ENCODE assay signal across 9 cellular contexts in genomic region chr20:438581-439469, GRCh38. TPM values are rescaled to one million over a fixed set of nuclear protein-coding genes. Genes with fewer than 3 reads are reported as not detected.
DNase-seq lines count a peak whose midpoint lies in the region; ATAC-seq and TF ChIP-seq lines count a peak whose summit lies in the region.
"Had no signal": no experiment of that assay in that cellular context is flagged by ENCODE, and none has a peak within 500 bp of the region (broad histone marks: within the 10 kb centered on the region; RNA-seq: fewer than 3 reads in every experiment).

No MANE protein-coding gene starts in this region.

- H3K4me3 ChIP-seq in effector memory CD4-positive, alpha-beta T cell (ENCODE audit: insufficient read depth, low read depth, low read length, poor library complexity, severe bottlenecking): peak overlapping the region; percentile 44
- H3K4me3 ChIP-seq in neuronal stem cell (ENCODE audit: low read length in 2 of 2): no peak overlapping the region
- H3K4me3 ChIP-seq: ovary had no signal

- DNase-seq in HUDEP-2 (lab: John Stamatoyannopoulos, UW; ENCODE audit: unreplicated experiment in 76 of 76) (peak in 70 of 76 experiments; percentile 11 to 80 (median 54)), DMS79 (lab: John Stamatoyannopoulos, UW) (no peak), neuronal stem cell (ENCODE audit: low spot score) (no peak), NCI-H2227 (lab: John Stamatoyannopoulos, UW; ENCODE audit: unreplicated experiment) (no peak)
- peak; percentile 88 for DNase-seq in activated CD4-positive, alpha-beta T cell treated with anti-CD3 and anti-CD28 coated beads, Interleukin-2, amount 10 ng/mL, durations not matched to agents 24 days and 14 days
- DNase-seq in effector memory CD4-positive, alpha-beta T cell: peak; percentile 50 to 53 (median 52)
- DNase-seq in stimulated activated CD8-positive, alpha-beta memory T cell treated with anti-CD3 and anti-CD28 coated beads, Interleukin-4, amount 100 ng/mL, for 24 hours (ENCODE audit: low read depth): peak; percentile 29
- DNase-seq: ovary had no signal

- peaks cover 28% of the 10 kb centered on the region for H3K4me1 ChIP-seq in effector memory CD4-positive, alpha-beta T cell (ENCODE audit: control insufficient read depth, insufficient read depth, low read length, poor library complexity, severe bottlenecking)
- peaks cover 0 to 3% of the 10 kb centered on the region in 2 donors for H3K4me1 ChIP-seq in neuronal stem cell (ENCODE audit: control insufficient read depth in 2 of 2, insufficient read depth in 1 of 2, low read depth in 1 of 2, low read length in 2 of 2)

- H3K4ac ChIP-seq in neuronal stem cell (ENCODE audit: low read length): no peak overlapping the region

- H4K8ac ChIP-seq in neuronal stem cell (ENCODE audit: low read depth, low read length): no peak overlapping the region

- H3K9me3 ChIP-seq in effector memory CD4-positive, alpha-beta T cell (ENCODE audit: control insufficient read depth, low read length): no peaks in the 10 kb centered on the region
- H3K9me3 ChIP-seq in neuronal stem cell (replicated peaks in 1 of 2; ENCODE audit: control insufficient read depth in 2 of 2, insufficient read depth in 1 of 2, low read depth in 1 of 2, low read length in 2 of 2): no peaks in the 10 kb centered on the region
- H3K9me3 ChIP-seq: ovary had no signal

- no peak overlapping the region for H3K23ac ChIP-seq in neuronal stem cell (ENCODE audit: low read depth, low read length, poor library complexity)

- no peak overlapping the region for H3K18ac ChIP-seq in neuronal stem cell (ENCODE audit: low read length)

- H3K36me3 ChIP-seq in effector memory CD4-positive, alpha-beta T cell (ENCODE audit: control insufficient read depth, insufficient read depth, low read length): peaks cover 20% of the 10 kb centered on the region
- H3K36me3 ChIP-seq in neuronal stem cell (replicated peaks in 1 of 2; ENCODE audit: control insufficient read depth in 2 of 2, insufficient read depth in 2 of 2, low read length in 2 of 2): peaks cover 46 to 92% of the 10 kb centered on the region in 2 donors
- H3K36me3 ChIP-seq: ovary had no signal

- no peaks in the 10 kb centered on the region for H3K27me3 ChIP-seq in effector memory CD4-positive, alpha-beta T cell (replicated peaks; ENCODE audit: control insufficient read depth, insufficient read depth, low read length, poor library complexity, severe bottlenecking)
- no peaks in the 10 kb centered on the region for H3K27me3 ChIP-seq in neuronal stem cell (ENCODE audit: control insufficient read depth in 3 of 3, insufficient read depth in 3 of 3, low read depth in 1 of 3, low read length in 3 of 3)
- H3K27me3 ChIP-seq: ovary had no signal

- peak overlapping the region; percentile 86 for H3K27ac Mint-ChIP-seq in activated CD4-positive, alpha-beta T cell treated with anti-CD3 and anti-CD28 coated beads, Interleukin-2, amount 10 ng/mL, durations not matched to agents 24 days and 14 days

- H3K27ac ChIP-seq in effector memory CD4-positive, alpha-beta T cell (ENCODE audit: insufficient read depth, low read length, poor library complexity, severe bottlenecking): peak overlapping the region; percentile 15
- H3K27ac ChIP-seq in neuronal stem cell (replicated peaks; ENCODE audit: low read length): no peak overlapping the region
- H3K27ac ChIP-seq: ovary had no signal

- no peak overlapping the region for H2BK120ac ChIP-seq in neuronal stem cell (ENCODE audit: low read depth, low read length)

- H4K91ac ChIP-seq in neuronal stem cell (ENCODE audit: low read depth, low read length, poor library complexity): no peak overlapping the region

- no peak overlapping the region for H2BK12ac ChIP-seq in neuronal stem cell (ENCODE audit: low read length)

- no peak overlapping the region for H3K4me2 ChIP-seq in neuronal stem cell (ENCODE audit: insufficient read depth, low read length, poor library complexity, severe bottlenecking)

- no peak overlapping the region for H2AFZ ChIP-seq in neuronal stem cell (ENCODE audit: low read length)

- H3K4me1 Mint-ChIP-seq in activated CD4-positive, alpha-beta T cell treated with anti-CD3 and anti-CD28 coated beads, Interleukin-2, amount 10 ng/mL, durations not matched to agents 24 days and 14 days: peaks cover 62% of the 10 kb centered on the region

- no peaks in the 10 kb centered on the region for H3K9me3 Mint-ChIP-seq in activated CD4-positive, alpha-beta T cell treated with anti-CD3 and anti-CD28 coated beads, Interleukin-2, amount 10 ng/mL, durations not matched to agents 24 days and 14 days

- no peak overlapping the region for H3K9ac ChIP-seq in neuronal stem cell (ENCODE audit: low read depth, low read length, poor library complexity)

- no CpG with 5 or more reads among the region's 18 CpGs for WGBS in neuronal stem cell (ENCODE audit: extremely low coverage in 2 of 2, insufficient read length in 2 of 2, insufficient replicate concordance in 1 of 2), 2 donors

- H2BK15ac ChIP-seq in neuronal stem cell (ENCODE audit: low read length): no peak overlapping the region

- no peak for ATAC-seq in SK-N-SH treated with all-trans-retinoic acid at 6 μM for 48 hours

- no peak overlapping the region for H2AK5ac ChIP-seq in neuronal stem cell (ENCODE audit: low read depth, low read length)

- no peak overlapping the region for H3K14ac ChIP-seq in neuronal stem cell (ENCODE audit: low read length)

- H3K36me3 Mint-ChIP-seq in activated CD4-positive, alpha-beta T cell treated with anti-CD3 and anti-CD28 coated beads, Interleukin-2, amount 10 ng/mL, durations not matched to agents 24 days and 14 days (ENCODE audit: low read depth): peaks cover 87% of the 10 kb centered on the region

- H3K4me3 Mint-ChIP-seq in activated CD4-positive, alpha-beta T cell treated with anti-CD3 and anti-CD28 coated beads, Interleukin-2, amount 10 ng/mL, durations not matched to agents 24 days and 14 days: peak overlapping the region; percentile 80

- no peaks in the 10 kb centered on the region for H3K79me1 ChIP-seq in neuronal stem cell (ENCODE audit: low read depth, low read length)

- H2BK5ac ChIP-seq in neuronal stem cell (ENCODE audit: low read length): no peak overlapping the region

- H3K27me3 Mint-ChIP-seq in activated CD4-positive, alpha-beta T cell treated with anti-CD3 and anti-CD28 coated beads, Interleukin-2, amount 10 ng/mL, durations not matched to agents 24 days and 14 days: no peaks in the 10 kb centered on the region

- intact Hi-C loops in activated CD4-positive, alpha-beta T cell treated with anti-CD3 and anti-CD28 coated beads, Interleukin-2, amount 10 ng/mL, durations not matched to agents 24 days and 14 days (cut with micrococcal nuclease): no loop called here

TF ChIP-seq in SK-N-SH treated with all-trans-retinoic acid at 6 μM for 48 hours, 23 proteins besides CTCF, POLR2A, EP300 and RAD21:
- TF ChIP-seq CSDC2 (CRISPR knock-in tag; IDR thresholded peaks at IDR 0.05) (no peak), RARB (CRISPR knock-in tag; IDR thresholded peaks at IDR 0.05) (no peak), PATZ1 (CRISPR knock-in tag; IDR thresholded peaks at IDR 0.05; ENCODE audit: borderline replicate concordance) (no peak), ISL1 (CRISPR knock-in tag; IDR thresholded peaks at IDR 0.05) (no peak), ZNF565 (CRISPR knock-in tag; conservative IDR thresholded peaks at IDR 0.05; ENCODE audit: low read depth) (no peak), ARNTL (CRISPR knock-in tag; IDR thresholded peaks at IDR 0.05; ENCODE audit: borderline replicate concordance, low read depth) (no peak), PPARA (CRISPR knock-in tag; IDR thresholded peaks at IDR 0.05; ENCODE audit: borderline replicate concordance) (no peak), ESRRG (CRISPR knock-in tag; IDR thresholded peaks at IDR 0.05) (no peak)

RNA-seq across cellular contexts. Expression of gene TBC1D20, which starts 23.5 kb away (rescaled TPM):
- 34.3 and 35.4 TPM in 2 replicates for total RNA-seq in activated CD4-positive, alpha-beta T cell treated with anti-CD3 and anti-CD28 coated beads, Interleukin-2, amount 10 ng/mL, durations not matched to agents 24 days and 14 days
- polyA plus RNA-seq in neuronal stem cell (2013, experiment 1 of 2): 18.3 TPM
- polyA plus RNA-seq in neuronal stem cell (2013, experiment 2 of 2): 18.9 TPM

RNA-seq across cellular contexts. Expression of gene RBCK1, which starts 30.7 kb away (rescaled TPM):
- total RNA-seq in activated CD4-positive, alpha-beta T cell treated with anti-CD3 and anti-CD28 coated beads, Interleukin-2, amount 10 ng/mL, durations not matched to agents 24 days and 14 days: 128 and 135 TPM in 2 replicates
- polyA plus RNA-seq in neuronal stem cell (2013, experiment 1 of 2): 33.0 TPM
- polyA plus RNA-seq in neuronal stem cell (2013, experiment 2 of 2): 31.6 TPM

RNA-seq across cellular contexts. Expression of gene TRIB3, which starts 58.3 kb away (rescaled TPM):
- 39.3 and 41.1 TPM in 2 replicates for total RNA-seq in activated CD4-positive, alpha-beta T cell treated with anti-CD3 and anti-CD28 coated beads, Interleukin-2, amount 10 ng/mL, durations not matched to agents 24 days and 14 days
- 5.1 TPM for polyA plus RNA-seq in neuronal stem cell (2013, experiment 1 of 2)
- 4.6 TPM for polyA plus RNA-seq in neuronal stem cell (2013, experiment 2 of 2)

Comparison
In these comparisons a context has a peak if more than half of its experiments do, and no peak if none do; other contexts are left out.
1. DNase-seq: peak in HUDEP-2 (70 of 76), activated CD4-positive, alpha-beta T cell treated with anti-CD3 and anti-CD28 coated beads, Interleukin-2, amount 10 ng/mL, durations not matched to agents 24 days and 14 days (single experiment), effector memory CD4-positive, alpha-beta T cell (3 of 3) and stimulated activated CD8-positive, alpha-beta memory T cell treated with anti-CD3 and anti-CD28 coated beads, Interleukin-4, amount 100 ng/mL, for 24 hours (single experiment); none in DMS79 (single experiment), neuronal stem cell (single experiment) and NCI-H2227 (single experiment).